In the genomic region with DNA sequence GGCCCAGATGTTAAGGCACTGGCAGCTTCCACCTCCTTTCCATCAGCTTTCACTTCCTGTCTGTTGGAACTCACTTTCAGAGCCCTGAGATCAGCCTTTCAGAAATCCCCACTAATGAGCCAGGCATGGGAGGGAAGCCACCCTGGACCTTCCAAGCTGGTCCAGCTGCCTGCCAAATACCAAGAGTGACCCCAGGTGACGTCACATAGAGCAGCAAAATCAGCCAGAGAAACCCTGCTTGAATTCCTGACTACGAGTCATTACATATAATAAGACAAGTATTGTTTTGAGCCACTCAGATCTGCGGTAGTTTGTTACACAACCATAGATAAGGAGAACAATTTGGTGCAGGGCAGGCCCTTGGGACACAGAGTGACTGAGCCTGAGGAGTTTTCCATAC, we compare ENCODE assay signal across 9 cellular contexts.
DNase-seq lines count a peak whose midpoint lies in the region; ATAC-seq lines count a peak whose summit lies in the region.
"Had no signal": no experiment of that assay in that cellular context is flagged by ENCODE, and none has a peak within 500 bp of the region (broad histone marks: within the 10 kb centered on the region; RNA-seq: fewer than 3 reads in every experiment).

No MANE protein-coding gene starts in this region.

- no peak overlapping the region for H3K18ac ChIP-seq in trophoblast cell (ENCODE audit: low read length)

- no peaks in the 10 kb centered on the region for H3K9me3 ChIP-seq in trophoblast cell (ENCODE audit: insufficient read depth, low read depth, low read length)

- no peaks in the 10 kb centered on the region for H3K79me2 ChIP-seq in trophoblast cell (ENCODE audit: control insufficient read depth, insufficient read depth, low read length, poor library complexity)

- no peak overlapping the region for H2AFZ ChIP-seq in trophoblast cell (ENCODE audit: insufficient read depth, low read length, poor library complexity)

- H3K9ac ChIP-seq in trophoblast cell (ENCODE audit: low read length): no peak overlapping the region

- H2BK12ac ChIP-seq in trophoblast cell (ENCODE audit: low read length): no peak overlapping the region

- peak overlapping the region; percentile 14 for H4K8ac ChIP-seq in trophoblast cell (ENCODE audit: low read depth, low read length)

- peaks cover 0 to 3% of the 10 kb centered on the region in 2 experiments for H3K4me1 ChIP-seq in trophoblast cell (ENCODE audit: control insufficient read depth in 1 of 2, insufficient read depth in 2 of 2, low read length in 2 of 2)

- H2AK5ac ChIP-seq in trophoblast cell (ENCODE audit: low read length): no peak overlapping the region

- DNase-seq in GM03348 (ENCODE audit: low spot score) (peak; percentile 78), OCI-M1 (lab: John Stamatoyannopoulos, UW) (peak; percentile 51), fibroblast of peridontal ligament (ENCODE audit: extremely low read depth) (peak; percentile 98), trophoblast cell (peak; percentile 88 to 89), GM19240 (ENCODE audit: insufficient read length, low spot score) (no peak)
- no peak for DNase-seq in activated CD4-positive, alpha-beta T cell treated with anti-CD3 and anti-CD28 coated beads for 4 hours
- DNase-seq: NCI-H1105 treated with DMSO at 0.1 percent for 48 hours had no signal

- H3K4ac ChIP-seq in trophoblast cell (ENCODE audit: low read depth, low read length): no peak overlapping the region

- no peaks in the 10 kb centered on the region for H3K79me1 ChIP-seq in trophoblast cell (ENCODE audit: low read length)

- H3K4me3 ChIP-seq in trophoblast cell (ENCODE audit: low read depth, low read length): no peak overlapping the region

- no peaks in the 10 kb centered on the region for H3K36me3 ChIP-seq in trophoblast cell (ENCODE audit: control insufficient read depth in 1 of 2, insufficient read depth in 2 of 2, low read length in 2 of 2)

- ATAC-seq in GM21717 (IDR thresholded peaks at IDR 0.05; ENCODE audit: unreplicated experiment) (no peak), GM19035 (IDR thresholded peaks at IDR 0.05; ENCODE audit: unreplicated experiment) (no peak)

- no peaks in the 10 kb centered on the region for H3K27me3 ChIP-seq in trophoblast cell (ENCODE audit: insufficient read depth, low read length)

- no peak overlapping the region for H3K27ac ChIP-seq in trophoblast cell (ENCODE audit: low read depth, low read length)

- no peak overlapping the region for H3K4me2 ChIP-seq in trophoblast cell (ENCODE audit: low read length)

- no peak overlapping the region for H4K91ac ChIP-seq in trophoblast cell (ENCODE audit: low read depth, low read length)

- H3K14ac ChIP-seq in trophoblast cell (ENCODE audit: low read length): no peak overlapping the region

- H3K23ac ChIP-seq in trophoblast cell (ENCODE audit: low read length): no peak overlapping the region

- no CpG with 5 or more reads among the region's 3 CpGs for WGBS in trophoblast cell (ENCODE audit: extremely low coverage, insufficient coverage, insufficient read length)

- H4K12ac ChIP-seq in trophoblast cell (ENCODE audit: low read depth, low read length): no peak overlapping the region

- H2BK5ac ChIP-seq in trophoblast cell (ENCODE audit: low read depth, low read length, poor library complexity): no peak overlapping the region

- no peak overlapping the region for H2BK120ac ChIP-seq in trophoblast cell (ENCODE audit: insufficient read depth, low read length, poor library complexity)

Comparison
In these comparisons a context has a peak if more than half of its experiments do, and no peak if none do; other contexts are left out.
1. DNase-seq: peak in GM03348 (single experiment), OCI-M1 (single experiment), fibroblast of peridontal ligament (single experiment) and trophoblast cell (2 of 2); none in activated CD4-positive, alpha-beta T cell treated with anti-CD3 and anti-CD28 coated beads for 4 hours (0 of 2) and GM19240 (single experiment).